ENCODE assay signal across 14 cellular contexts in the genomic region with DNA sequence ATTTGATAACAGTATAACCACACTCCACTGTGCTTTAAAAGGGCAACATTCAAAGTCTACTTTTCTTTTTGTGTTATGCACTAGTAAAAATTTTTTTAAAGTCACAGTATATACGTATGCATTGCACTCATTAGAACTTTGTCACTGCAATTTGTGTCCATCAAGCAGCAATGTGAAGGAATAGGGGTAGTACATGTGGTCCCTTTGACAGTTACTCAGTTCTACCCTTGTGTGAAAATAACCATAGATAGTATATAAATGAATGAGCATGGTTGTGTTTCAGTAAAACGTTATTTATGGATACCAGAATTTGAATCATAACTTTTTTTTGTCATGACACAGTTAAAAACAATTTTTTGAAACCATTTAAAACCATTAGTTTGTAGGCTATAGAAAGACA.
"Had no signal": no experiment of that assay in that cellular context is flagged by ENCODE, and none has a peak within 500 bp of the region (broad histone marks: within the 10 kb centered on the region; RNA-seq: fewer than 3 reads in every experiment).

No MANE protein-coding gene starts in this region.

- H3K27ac Mint-ChIP-seq: stimulated activated naive B cell treated with anti-CD40 and anti-IgM and Interleukin-4, amounts not matched to agents 10 μg/mL and 1 μg/mL and 100 μg/mL, for 72 hours had no signal

- H3K4me3 ChIP-seq: dorsolateral prefrontal cortex, lung, SJSA1, tibial nerve, uterus had no signal

- H3K27me3 ChIP-seq: dorsolateral prefrontal cortex, SJSA1, tibial nerve, uterus had no signal

- H3K4me3 Mint-ChIP-seq: stimulated activated naive B cell treated with anti-CD40 and anti-IgM and Interleukin-4, amounts not matched to agents 10 μg/mL and 1 μg/mL and 100 μg/mL, for 72 hours had no signal

- H3K27ac ChIP-seq: dorsolateral prefrontal cortex, parathyroid adenoma, SJSA1, tibial nerve, uterus had no signal

- H3K36me3 ChIP-seq: SJSA1, tibial nerve, uterus had no signal

- H3K9me3 ChIP-seq: uterus had no signal

- H3K27me3 Mint-ChIP-seq: stimulated activated naive B cell treated with anti-CD40 and anti-IgM and Interleukin-4, amounts not matched to agents 10 μg/mL and 1 μg/mL and 100 μg/mL, for 72 hours had no signal

- DNase-seq: activated CD4-positive, alpha-beta T cell treated with anti-CD3 and anti-CD28 coated beads, Interleukin-2, amount 50 U/mL, for 4 hours; activated CD4-positive, CD25-positive, alpha-beta regulatory T cell; activated effector memory CD4-positive, alpha-beta T cell treated with Interleukin-2 at 50 U/mL for 16 hours; dorsolateral prefrontal cortex; islet precursor cell; midbrain; stimulated activated CD4-positive, alpha-beta T cell treated with anti-CD3 and anti-CD28 coated beads, Interleukin-2, amount 100 ng/mL, for 24 hours; stimulated activated naive B cell treated with anti-CD40 and anti-IgM and Interleukin-4, amounts not matched to agents 10 μg/mL and 1 μg/mL and 100 μg/mL, for 72 hours; substantia nigra; uterus had no signal

- H3K4me1 ChIP-seq: SJSA1 had no signal
